ENCODE assay signal across 1 cellular context in genomic region chr18:68445131-68445530, GRCh38.
TF ChIP-seq lines count a peak whose summit lies in the region.

No MANE protein-coding gene starts in this region.

TF ChIP-seq in GM23338, 12 proteins besides CTCF, POLR2A, EP300 and RAD21 (continued from another document):
- no peak for TF ChIP-seq REST (IDR thresholded peaks at IDR 0.05; ENCODE audit: unreplicated experiment)
